1 cellular context compared by ENCODE assay signal in genomic region chr16:10941935-10942351, GRCh38.
TF ChIP-seq lines count a peak whose summit lies in the region.

No MANE protein-coding gene starts in this region.

TF ChIP-seq in GM12878, 131 proteins besides CTCF, POLR2A, EP300 and RAD21:
- TF ChIP-seq NKRF (conservative IDR thresholded peaks at IDR 0.05) = peak; percentile 62
- TF ChIP-seq SMARCA5 (IDR thresholded peaks at IDR 0.05) = 0 out of 2 replicates have a peak, but pooled peaks have one; percentile 53
- peak; percentile 62; the same call in 1 of the 2 replicates for TF ChIP-seq GATAD2B (conservative IDR thresholded peaks at IDR 0.05; ENCODE audit: low read depth)
- peak; percentile 20; the same call in 1 of the 2 replicates for TF ChIP-seq LARP7 (IDR thresholded peaks at IDR 0.05)
- 0 out of 2 replicates have a peak, but pooled peaks have one; percentile 22 for TF ChIP-seq DPF2 (IDR thresholded peaks at IDR 0.05)
TF ChIP-seq in GM12878: peak in this region for 5; not testable (repeated sequence) for 126.
